Comparison of ENCODE assay signal across 1 cellular context in the genomic region with DNA sequence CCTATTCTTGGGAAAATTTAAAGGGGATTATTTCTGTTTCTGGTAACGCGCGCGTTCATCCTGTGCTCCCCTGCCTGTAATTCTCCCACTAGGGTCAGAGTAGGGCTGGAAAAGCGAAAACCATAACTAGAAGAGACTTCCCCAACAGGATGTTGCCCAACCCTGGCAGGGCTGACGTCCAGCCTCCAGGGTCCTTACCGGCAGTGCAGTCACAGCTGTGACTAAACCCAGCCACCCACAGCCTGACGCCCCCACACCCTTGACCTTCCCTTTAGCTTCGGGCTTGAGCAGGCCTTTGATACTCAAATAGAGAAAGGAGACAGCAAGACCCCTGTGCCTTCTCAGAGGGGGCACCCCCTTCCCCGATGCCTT.
A peak's percentile ranks its signal among the peaks of the same experiment; 100 is the strongest.
TF ChIP-seq lines count a peak whose summit lies in the region.

No MANE protein-coding gene starts in this region.

TF ChIP-seq in IMR-90, 13 proteins besides CTCF, POLR2A, EP300 and RAD21:
- TF ChIP-seq CEBPB (IDR thresholded peaks at IDR 0.05; ENCODE audit: low read depth, low read length): peak; percentile 46; the same call in 1 of the 2 replicates
